8 cellular contexts compared by ENCODE assay signal in the genomic region with DNA sequence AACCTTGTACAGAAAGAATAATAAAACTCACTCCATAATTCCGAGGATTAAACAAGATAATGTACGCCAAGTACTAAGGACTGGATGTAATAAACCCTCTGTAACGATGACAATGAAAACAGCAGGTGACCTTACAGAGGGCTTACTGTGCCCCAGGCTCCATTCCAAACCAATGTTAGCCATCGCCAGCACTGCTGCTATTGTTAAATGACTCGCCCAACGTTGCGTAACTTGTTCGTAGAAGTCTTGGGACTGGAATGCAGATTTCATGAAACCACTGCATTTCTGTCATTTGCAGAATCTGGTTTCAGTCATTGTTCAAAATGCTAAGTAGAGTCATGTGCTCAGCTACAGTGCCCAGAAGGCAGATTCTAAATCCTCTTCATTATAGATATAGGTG. TPM values are rescaled to one million over a fixed set of nuclear protein-coding genes. Genes with fewer than 3 reads are reported as not detected.
DNase-seq lines count a peak whose midpoint lies in the region; ATAC-seq, FAIRE-seq and TF ChIP-seq lines count a peak whose summit lies in the region.

No MANE protein-coding gene starts in this region.

- H3K4me3 ChIP-seq in ACC112 (ENCODE audit: low read depth, low read length): peak overlapping the region; percentile 59
- no peak overlapping the region for H3K4me3 ChIP-seq in left ventricle myocardium inferior
- no peak overlapping the region for H3K4me3 ChIP-seq in thoracic aorta

- intact Hi-C loops in left ventricle myocardium inferior (cut with micrococcal nuclease): no loop called here

- H3K4me1 ChIP-seq in ACC112 (ENCODE audit: control insufficient read depth, insufficient read depth, low read length, unreplicated experiment) (peaks cover 30% of the 10 kb centered on the region), left ventricle myocardium inferior (no peaks in the 10 kb centered on the region), thoracic aorta (ENCODE audit: control insufficient read depth in 1 of 2, low read depth in 2 of 2) (no peaks in the 10 kb centered on the region)

- H3K36me3 ChIP-seq in ACC112 (ENCODE audit: insufficient read depth, low read length) (no peaks in the 10 kb centered on the region), left ventricle myocardium inferior (peaks cover 2% of the 10 kb centered on the region), thoracic aorta (no peaks in the 10 kb centered on the region)

- peak overlapping the region; percentile 99 for H3K27ac ChIP-seq in ACC112 (ENCODE audit: low read depth, low read length)
- peak overlapping the region; percentile 21 for H3K27ac ChIP-seq in left ventricle myocardium inferior (replicated peaks)
- H3K27ac ChIP-seq in thoracic aorta: no peak overlapping the region

- ATAC-seq in thoracic aorta (ENCODE audit: insufficient number of reproducible peaks, low FRiP score, low read depth): no peak
- no peak for ATAC-seq in GM21825 (IDR thresholded peaks at IDR 0.05; ENCODE audit: unreplicated experiment)

- H3K27me3 ChIP-seq in ACC112 (ENCODE audit: insufficient read depth, low read length) (no peaks in the 10 kb centered on the region; the same call in 1 of the 2 replicates), left ventricle myocardium inferior (ENCODE audit: low read depth) (no peaks in the 10 kb centered on the region), thoracic aorta (replicated peaks; ENCODE audit: insufficient read depth) (no peaks in the 10 kb centered on the region)

- H3K9me3 ChIP-seq in left ventricle myocardium inferior (replicated peaks) (peaks cover 10% of the 10 kb centered on the region), thoracic aorta (no peaks in the 10 kb centered on the region)

- TF ChIP-seq CTCF in left ventricle myocardium inferior (IDR thresholded peaks at IDR 0.05; ENCODE audit: borderline replicate concordance): no peak
- TF ChIP-seq CTCF in thoracic aorta (IDR thresholded peaks at IDR 0.05): no peak

- no peaks in the 10 kb centered on the region for H3K79me2 ChIP-seq in ACC112 (ENCODE audit: control insufficient read depth, insufficient read depth, low read length, unreplicated experiment)

- TF ChIP-seq POLR2A in H54 (IDR thresholded peaks at IDR 0.05; ENCODE audit: low read depth, low read length): no peak

- H2AFZ ChIP-seq in ACC112 (ENCODE audit: low read length, unreplicated experiment): no peak overlapping the region

- peak; percentile 96 for FAIRE-seq in H54 (lab: Jason Lieb, UNC)

- DNase-seq in H54 (ENCODE audit: insufficient read length, low spot score): peak; percentile 5
- peak; percentile 67 for DNase-seq in T1000 (lab: John Stamatoyannopoulos, UW)
- DNase-seq in left ventricle myocardium inferior: no peak
- peak; percentile 38 for DNase-seq in thoracic aorta (ENCODE audit: low spot score)
- DNase-seq in stimulated activated naive CD4-positive, alpha-beta T cell treated with Interleukin-2 at 50 U/mL for 16 hours (lab: John Stamatoyannopoulos, UW): no peak
- no peak for DNase-seq in NAMALWA (ENCODE audit: low spot score)

RNA-seq across cellular contexts. Expression of gene STON2, which starts 0.7 kb away (rescaled TPM):
- total RNA-seq in left ventricle myocardium inferior (8.3 TPM), thoracic aorta (10 to 100 TPM in 1 of 2 donors, 1 to 10 TPM in 1; 8.1 to 10.4 TPM)

Comparison
In these comparisons a context has a peak if more than half of its experiments do, and no peak if none do; other contexts are left out.
1. H3K27ac ChIP-seq: peak in ACC112 (single experiment) and left ventricle myocardium inferior (single experiment); none in thoracic aorta (0 of 2).
2. DNase-seq: peak in H54 (single experiment), T1000 (single experiment) and thoracic aorta (single experiment); none in left ventricle myocardium inferior (single experiment), stimulated activated naive CD4-positive, alpha-beta T cell treated with Interleukin-2 at 50 U/mL for 16 hours (single experiment) and NAMALWA (single experiment).